In the genomic region with DNA sequence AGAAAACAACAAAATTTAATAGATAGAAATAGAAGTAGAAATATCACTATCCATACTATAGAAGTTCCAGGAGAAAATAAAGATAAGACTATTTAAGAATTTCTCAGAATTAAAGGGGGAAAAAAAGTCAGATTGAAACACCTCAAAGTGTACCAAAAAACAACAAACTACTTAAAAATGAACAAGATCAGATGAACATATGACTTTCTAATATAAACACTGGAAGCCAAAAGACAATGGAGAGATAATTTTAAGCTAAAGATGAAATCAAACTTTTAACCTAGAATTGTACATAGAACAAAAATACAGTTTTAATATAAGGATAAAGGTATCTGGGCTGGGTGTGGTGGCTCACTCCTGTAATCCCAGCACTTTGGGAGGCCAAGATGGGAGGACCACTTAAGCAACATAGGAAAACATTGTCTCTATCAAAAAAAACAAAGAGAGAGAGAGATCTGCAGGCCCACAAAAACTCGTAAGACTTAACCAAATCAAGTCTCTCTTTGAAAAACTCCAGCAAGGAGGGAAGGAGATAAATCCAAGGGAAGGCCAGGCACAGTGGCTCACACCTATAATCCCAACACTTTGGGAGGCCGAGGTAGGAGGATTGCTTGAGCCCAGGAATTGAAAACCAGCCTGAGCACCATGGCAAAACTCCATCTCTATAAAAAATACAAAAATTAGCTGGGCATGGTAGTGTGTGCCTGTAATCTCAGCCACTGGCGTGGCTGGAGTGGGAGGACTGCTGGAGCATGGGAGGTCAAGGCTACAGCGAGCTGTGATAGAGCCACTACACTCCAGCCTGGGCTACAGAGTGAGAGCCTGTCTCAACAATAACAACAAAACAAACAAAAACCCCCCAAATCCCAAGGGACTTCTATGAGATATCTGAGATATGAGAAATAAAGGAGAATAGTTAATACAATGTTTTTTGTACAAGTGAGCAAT, we compare ENCODE assay signal across 29 cellular contexts.
"Had no signal": no experiment of that assay in that cellular context is flagged by ENCODE, and none has a peak within 500 bp of the region (broad histone marks: within the 10 kb centered on the region; RNA-seq: fewer than 3 reads in every experiment).

No MANE protein-coding gene starts in this region.

- H3K4me1 ChIP-seq: esophagus muscularis mucosa, foreskin keratinocyte, pancreas, prostate gland, right atrium auricular region, uterus had no signal

- H3K27ac Mint-ChIP-seq: activated naive CD4-positive, alpha-beta T cell treated with anti-CD3 and anti-CD28 coated beads, Interleukin-2, amount 10 ng/mL, durations not matched to agents 7 days and 5 days; activated naive CD8-positive, alpha-beta T cell treated with anti-CD3 and anti-CD28 coated beads, Interleukin-2, amount 10 ng/mL, durations not matched to agents 7 days and 5 days; immature natural killer cell; mesothelial cell of epicardium; T-helper 1 cell treated with Interleukin-12 subunit alpha and Interleukin-12 subunit beta and Interleukin-4 antibody, amounts not matched to agents 30 μg/mL and 1 μg/mL, for 36 hours; type B pancreatic cell had no signal

- DNase-seq: activated CD4-positive, alpha-beta T cell treated with anti-CD3 and anti-CD28 coated beads for 48 hours; activated CD4-positive, alpha-beta T cell treated with anti-CD3 and anti-CD28 coated beads, Interleukin-2, amount 50 U/mL, for 48 hours; activated CD8-positive, alpha-beta memory T cell treated with anti-CD3 and anti-CD28 coated beads for 24 hours; activated effector memory CD4-positive, alpha-beta T cell treated with anti-CD3 and anti-CD28 coated beads, Interleukin-2, amount 50 U/mL, for 16 hours; activated naive CD4-positive, alpha-beta T cell treated with anti-CD3 and anti-CD28 coated beads, Interleukin-2, amount 10 ng/mL, durations not matched to agents 7 days and 5 days; activated naive CD8-positive, alpha-beta T cell treated with anti-CD3 and anti-CD28 coated beads, Interleukin-2, amount 10 ng/mL, durations not matched to agents 7 days and 5 days; central memory CD4-positive, alpha-beta T cell; dermis blood vessel endothelial cell; effector CD4-positive, alpha-beta T cell; foreskin keratinocyte; heart left ventricle; hypothalamus; immature natural killer cell; naive B cell; nucleus accumbens; pancreas; spleen; stimulated activated naive CD4-positive, alpha-beta T cell; T-helper 9 cell; uterus had no signal

- H3K4me1 Mint-ChIP-seq: mesothelial cell of epicardium, neural crest cell had no signal

- H3K4me3 ChIP-seq: esophagus muscularis mucosa, heart left ventricle, pancreas, prostate gland, right atrium auricular region, spleen, uterus had no signal

- H3K9me3 ChIP-seq: pancreas, prostate gland had no signal

- ATAC-seq: activated CD4-positive, CD25-positive, alpha-beta regulatory T cell treated with anti-CD3 and anti-CD28 coated beads, Interleukin-2, amount 50 U/mL, for 24 hours; foreskin keratinocyte; heart left ventricle; pancreas had no signal

- H3K36me3 ChIP-seq: pancreas, prostate gland, right atrium auricular region, uterus had no signal

- H3K27ac ChIP-seq: esophagus muscularis mucosa, foreskin keratinocyte, heart left ventricle, pancreas, prostate gland, right atrium auricular region, spleen, uterus, VCaP had no signal

- H3K27me3 ChIP-seq: esophagus muscularis mucosa, foreskin keratinocyte, heart left ventricle, pancreas, right atrium auricular region, spleen, uterus had no signal

- H3K4me3 Mint-ChIP-seq: activated naive CD4-positive, alpha-beta T cell treated with anti-CD3 and anti-CD28 coated beads, Interleukin-2, amount 10 ng/mL, durations not matched to agents 7 days and 5 days; activated naive CD8-positive, alpha-beta T cell treated with anti-CD3 and anti-CD28 coated beads, Interleukin-2, amount 10 ng/mL, durations not matched to agents 7 days and 5 days; mesothelial cell of epicardium; neural crest cell; T-helper 1 cell treated with Interleukin-12 subunit alpha and Interleukin-12 subunit beta and Interleukin-4 antibody, amounts not matched to agents 30 μg/mL and 1 μg/mL, for 36 hours; type B pancreatic cell had no signal

- H3K27me3 Mint-ChIP-seq: activated naive CD4-positive, alpha-beta T cell treated with anti-CD3 and anti-CD28 coated beads, Interleukin-2, amount 10 ng/mL, durations not matched to agents 7 days and 5 days; activated naive CD8-positive, alpha-beta T cell treated with anti-CD3 and anti-CD28 coated beads, Interleukin-2, amount 10 ng/mL, durations not matched to agents 7 days and 5 days; naive B cell; type B pancreatic cell had no signal
